Comparison of ENCODE assay signal across 22 cellular contexts in genomic region chr11:111355101-111355500, GRCh38. TPM values are rescaled to one million over a fixed set of nuclear protein-coding genes. Genes with fewer than 3 reads are reported as not detected.
"Had no signal": no experiment of that assay in that cellular context is flagged by ENCODE, and none has a peak within 500 bp of the region (broad histone marks: within the 10 kb centered on the region; RNA-seq: fewer than 3 reads in every experiment).

No MANE protein-coding gene starts in this region.

- ATAC-seq: activated CD8-positive, alpha-beta T cell treated with anti-CD3 and anti-CD28 coated beads for 36 hours; activated T-helper 17 cell treated with anti-CD3 and anti-CD28 coated beads, Interleukin-2, amount 50 U/mL, for 72 hours; effector memory CD8-positive, alpha-beta T cell; lower lobe of right lung had no signal

- H3K27me3 ChIP-seq: upper lobe of left lung had no signal

- H3K27ac ChIP-seq: lower lobe of right lung, thoracic aorta, upper lobe of left lung had no signal

- H3K4me1 Mint-ChIP-seq: activated T-helper 17 cell treated with anti-CD3 and anti-CD28 coated beads, Interleukin-2, amount 50 U/mL, for 72 hours; brain had no signal

- DNase-seq: activated CD4-positive, alpha-beta T cell treated with anti-CD3 and anti-CD28 coated beads, Interleukin-2, amount 10 ng/mL, durations not matched to agents 24 days and 14 days; activated CD8-positive, alpha-beta T cell treated with anti-CD3 and anti-CD28 coated beads for 36 hours; activated naive CD4-positive, alpha-beta T cell; activated T-cell treated with anti-CD3 and anti-CD28 coated beads, Interleukin-2, amount 50 U/mL, for 1 hour; anterior cingulate cortex; caudate nucleus; effector memory CD8-positive, alpha-beta T cell; lower lobe of right lung; occipital lobe; stimulated activated CD4-positive, alpha-beta T cell treated with anti-CD3 and anti-CD28 coated beads, Interleukin-12 subunit alpha, Interleukin-12 subunit beta, amount 100 ng/mL, for 4 hours; stimulated activated CD4-positive, alpha-beta T cell treated with anti-CD3 and anti-CD28 coated beads, Interleukin-1b, Interleukin-23, amount 100 ng/mL, for 48 hours; T-helper 1 cell; T-helper 9 cell had no signal

- H3K4me3 Mint-ChIP-seq: activated CD4-positive, alpha-beta T cell treated with anti-CD3 and anti-CD28 coated beads, Interleukin-2, amount 10 ng/mL, durations not matched to agents 24 days and 14 days; activated CD8-positive, alpha-beta T cell treated with anti-CD3 and anti-CD28 coated beads for 36 hours; activated T-helper 17 cell treated with anti-CD3 and anti-CD28 coated beads, Interleukin-2, amount 50 U/mL, for 72 hours; brain; effector memory CD8-positive, alpha-beta T cell; mesothelial cell of epicardium; nephron had no signal

- H3K4me3 ChIP-seq: lower lobe of right lung, thoracic aorta, upper lobe of left lung had no signal

- H3K36me3 ChIP-seq: lower lobe of right lung, thoracic aorta, upper lobe of left lung had no signal

- H3K27me3 Mint-ChIP-seq: activated CD8-positive, alpha-beta T cell treated with anti-CD3 and anti-CD28 coated beads for 36 hours; activated T-helper 17 cell treated with anti-CD3 and anti-CD28 coated beads, Interleukin-2, amount 50 U/mL, for 72 hours; brain had no signal

- H3K9me3 Mint-ChIP-seq: activated CD4-positive, alpha-beta T cell treated with anti-CD3 and anti-CD28 coated beads, Interleukin-2, amount 10 ng/mL, durations not matched to agents 24 days and 14 days; activated CD8-positive, alpha-beta T cell treated with anti-CD3 and anti-CD28 coated beads for 36 hours; activated T-helper 17 cell treated with anti-CD3 and anti-CD28 coated beads, Interleukin-2, amount 50 U/mL, for 72 hours; brain; effector memory CD8-positive, alpha-beta T cell; mesothelial cell of epicardium; nephron had no signal

- H3K4me1 ChIP-seq: lower lobe of right lung, upper lobe of left lung had no signal

- H3K9me3 ChIP-seq: lower lobe of right lung, thoracic aorta, upper lobe of left lung had no signal

- H3K27ac Mint-ChIP-seq: activated CD4-positive, alpha-beta T cell treated with anti-CD3 and anti-CD28 coated beads, Interleukin-2, amount 10 ng/mL, durations not matched to agents 24 days and 14 days; activated CD8-positive, alpha-beta T cell treated with anti-CD3 and anti-CD28 coated beads for 36 hours; activated T-helper 17 cell treated with anti-CD3 and anti-CD28 coated beads, Interleukin-2, amount 50 U/mL, for 72 hours; effector memory CD8-positive, alpha-beta T cell; mesothelial cell of epicardium had no signal

- H3K36me3 Mint-ChIP-seq: brain, mesothelial cell of epicardium had no signal

RNA-seq across cellular contexts. Expression of gene POU2AF1, which starts 24.0 kb away (rescaled TPM):
- total RNA-seq: dermis microvascular lymphatic vessel endothelial cell, fibroblast of villous mesenchyme, glomerular endothelial cell, mesothelial cell of epicardium, occipital lobe, thoracic aorta had no signal

RNA-seq across cellular contexts. Expression of gene POU2AF3, which starts 56.8 kb away (rescaled TPM):
- total RNA-seq: activated CD8-positive, alpha-beta T cell treated with anti-CD3 and anti-CD28 coated beads for 36 hours; activated T-helper 17 cell treated with anti-CD3 and anti-CD28 coated beads, Interleukin-2, amount 50 U/mL, for 72 hours; dermis microvascular lymphatic vessel endothelial cell; fibroblast of villous mesenchyme; glomerular endothelial cell had no signal
